ENCODE assay signal across 8 cellular contexts in genomic region chr2:61176755-61177726, GRCh38. TPM values are rescaled to one million over a fixed set of nuclear protein-coding genes. Genes with fewer than 3 reads are reported as not detected.
DNase-seq lines count a peak whose midpoint lies in the region; ATAC-seq and TF ChIP-seq lines count a peak whose summit lies in the region.

No MANE protein-coding gene starts in this region.

- peak overlapping the region; percentile 63 to 77 (median 72) for H3K4me3 ChIP-seq in BLaER1 treated with 17β-estradiol and CSF1 and Interleukin-3, amounts not matched to agents 10 nM and 100 nM
- peak overlapping the region; percentile 69 for H3K4me3 ChIP-seq in choroid plexus epithelial cell (ENCODE audit: low read depth, low read length)

- TF ChIP-seq CTCF in choroid plexus epithelial cell (conservative IDR thresholded peaks at IDR 0.05; ENCODE audit: low read depth, low read length) = no peak

- peak overlapping the region; percentile 97 to 98 (median 97) for H3K27ac ChIP-seq in BLaER1 treated with 17β-estradiol and CSF1 and Interleukin-3, amounts not matched to agents 10 nM and 100 nM
- H3K27ac ChIP-seq in layer of hippocampus (ENCODE audit: low read depth, low read length) = peak overlapping the region; percentile 99

- CTCF ChIA-PET in activated CD4-positive, alpha-beta T cell treated with anti-CD3 and anti-CD28 coated beads for 36 hours (lab: Charles Lee) = interaction anchor here (0.6 to 1.3 kb wide), 5 partner anchors 8 to 179 kb away, joined by 3 to 4 read pairs (median 3); no protein-coding TSS in a partner anchor

- H3K4me1 ChIP-seq in BLaER1 treated with 17β-estradiol and CSF1 and Interleukin-3, amounts not matched to agents 10 nM and 100 nM = peaks cover 48 to 57% (median 50%) of the 10 kb centered on the region in 10 experiments

- peaks cover 3 to 31% (median 17%) of the 10 kb centered on the region in 11 experiments; a peak in 15 of 22 replicates for H4K20me1 ChIP-seq in BLaER1 treated with 17β-estradiol and CSF1 and Interleukin-3, amounts not matched to agents 10 nM and 100 nM

- peak overlapping the region; percentile 86 for H3K4me3 Mint-ChIP-seq in activated CD4-positive, alpha-beta T cell treated with anti-CD3 and anti-CD28 coated beads for 36 hours

- H3K27ac Mint-ChIP-seq in activated CD4-positive, alpha-beta T cell treated with anti-CD3 and anti-CD28 coated beads for 36 hours = peak overlapping the region; percentile 76

- H3K9ac ChIP-seq in BLaER1 treated with 17β-estradiol and CSF1 and Interleukin-3, amounts not matched to agents 10 nM and 100 nM = peak overlapping the region; percentile 94 to 98 (median 98)

- H3K36me3 Mint-ChIP-seq in activated CD4-positive, alpha-beta T cell treated with anti-CD3 and anti-CD28 coated beads for 36 hours (ENCODE audit: low read depth) = peaks cover 35% of the 10 kb centered on the region

- intact Hi-C loops in activated CD4-positive, alpha-beta T cell treated with anti-CD3 and anti-CD28 coated beads for 36 hours (cut with DNase I, micrococcal nuclease) = loop anchor here (1.0 to 10.0 kb wide), 19 partner anchors 32 to 1018 kb away; partner anchors contain the start of genes PEX13 (in 2 of the 2), REL (in 2 of the 2), SANBR (in 2 of the 2) and XPO1 (in 2 of the 2)

- peaks cover 46% of the 10 kb centered on the region for H3K4me1 Mint-ChIP-seq in activated CD4-positive, alpha-beta T cell treated with anti-CD3 and anti-CD28 coated beads for 36 hours

- H3K27me3 ChIP-seq in BLaER1 treated with 17β-estradiol and CSF1 and Interleukin-3, amounts not matched to agents 10 nM and 100 nM = no peaks in the 10 kb centered on the region
- no peaks in the 10 kb centered on the region for H3K27me3 ChIP-seq in layer of hippocampus (ENCODE audit: control insufficient read depth, insufficient read depth, low read length)

- H3K4me2 ChIP-seq in BLaER1 treated with 17β-estradiol and CSF1 and Interleukin-3, amounts not matched to agents 10 nM and 100 nM = peak overlapping the region; percentile 94 to 99 (median 97)

- DNase-seq in GM19240 (ENCODE audit: insufficient read length, low spot score) (peak; percentile 95), NCI-H510A treated with DMSO at 0.1 percent for 48 hours (lab: John Stamatoyannopoulos, UW) (peak; percentile 77), choroid plexus epithelial cell (ENCODE audit: low read depth) (peak; percentile 93)
- peak; percentile 97 for DNase-seq in activated CD4-positive, alpha-beta T cell treated with anti-CD3 and anti-CD28 coated beads for 36 hours
- peak; percentile 85 to 94 (median 90) for DNase-seq in stimulated activated CD4-positive, alpha-beta T cell treated with anti-CD3 and anti-CD28 coated beads, Interleukin-1b, Interleukin-23, amount 100 ng/mL, for 24 hours (ENCODE audit: low read depth in 4 of 4, low spot score in 1 of 4)

- H3K9me3 ChIP-seq in BLaER1 treated with 17β-estradiol and CSF1 and Interleukin-3, amounts not matched to agents 10 nM and 100 nM (replicated peaks in 1 of 11) = no peaks in the 10 kb centered on the region

- peak; percentile 74 for ATAC-seq in HG03442 (IDR thresholded peaks at IDR 0.05; ENCODE audit: unreplicated experiment)
- peak; percentile 90 for ATAC-seq in activated CD4-positive, alpha-beta T cell treated with anti-CD3 and anti-CD28 coated beads for 36 hours

- H3K9me3 Mint-ChIP-seq in activated CD4-positive, alpha-beta T cell treated with anti-CD3 and anti-CD28 coated beads for 36 hours (ENCODE audit: low read depth) = no peaks in the 10 kb centered on the region

- POLR2A ChIA-PET in activated CD4-positive, alpha-beta T cell treated with anti-CD3 and anti-CD28 coated beads for 36 hours (lab: Charles Lee) = interaction anchor here (1.4 to 1.8 kb wide), 2 partner anchors 15 to 32 kb away, joined by 3 to 9 read pairs; no protein-coding TSS in a partner anchor

- no peaks in the 10 kb centered on the region for H3K27me3 Mint-ChIP-seq in activated CD4-positive, alpha-beta T cell treated with anti-CD3 and anti-CD28 coated beads for 36 hours

- peaks cover under 1 to 24% (median 13%) of the 10 kb centered on the region in 11 experiments; a peak in 17 of 22 replicates for H3K36me3 ChIP-seq in BLaER1 treated with 17β-estradiol and CSF1 and Interleukin-3, amounts not matched to agents 10 nM and 100 nM

RNA-seq across cellular contexts. Expression of gene C2orf74, which starts 15.1 kb away (rescaled TPM):
- total RNA-seq in activated CD4-positive, alpha-beta T cell treated with anti-CD3 and anti-CD28 coated beads for 36 hours = 10 to 100 TPM; 10.0 to 14.2 TPM

Comparison
In these comparisons a context has a peak if more than half of its experiments do, and no peak if none do; other contexts are left out.
1. Peak in every context shown above with its lines: DNase-seq, ATAC-seq, H3K4me3 ChIP-seq and H3K27ac ChIP-seq.